14 cellular contexts compared by ENCODE assay signal in genomic region chr2:54772110-54772509, GRCh38. TPM values are rescaled to one million over a fixed set of nuclear protein-coding genes. Genes with fewer than 3 reads are reported as not detected.
A peak's percentile ranks its signal among the peaks of the same experiment; 100 is the strongest.
DNase-seq lines count a peak whose midpoint lies in the region; ATAC-seq and TF ChIP-seq lines count a peak whose summit lies in the region.
"Had no signal": no experiment of that assay in that cellular context is flagged by ENCODE, and none has a peak within 500 bp of the region (broad histone marks: within the 10 kb centered on the region; RNA-seq: fewer than 3 reads in every experiment).

No MANE protein-coding gene starts in this region.

- intact Hi-C loops in left lung (cut with DNase I), result no loop called here

- TF ChIP-seq EP300 in tibial nerve (IDR thresholded peaks at IDR 0.05), result no peak

- TF ChIP-seq CTCF in cardiac fibroblast (IDR thresholded peaks at IDR 0.05; ENCODE audit: low read depth, low read length), result no peak
- TF ChIP-seq CTCF in left lung (IDR thresholded peaks at IDR 0.05), result no peak
- TF ChIP-seq CTCF in tibial nerve (IDR thresholded peaks at IDR 0.05), result no peak

- no peaks in the 10 kb centered on the region for H3K36me3 ChIP-seq in left lung
- no peaks in the 10 kb centered on the region for H3K36me3 ChIP-seq in tibial nerve

- H3K27me3 ChIP-seq in left lung (no peaks in the 10 kb centered on the region), tibial nerve (no peaks in the 10 kb centered on the region)

- H3K9me3 ChIP-seq in left lung, result peaks cover 0 to 19% of the 10 kb centered on the region in 2 donors
- peaks cover 0 to 17% (median 3%) of the 10 kb centered on the region in 4 donors for H3K9me3 ChIP-seq in tibial nerve

- no peak for TF ChIP-seq POLR2A in tibial nerve (IDR thresholded peaks at IDR 0.05)

- WGBS in tibial nerve, 2 donors, result 85 to 86% methylated on average over 3 of the region's 3 CpGs

- H3K27ac ChIP-seq in left lung (no peak overlapping the region), tibial nerve (no peak overlapping the region)
- H3K27ac ChIP-seq: KMS-11, psoas muscle had no signal

- H3K4me1 ChIP-seq in left lung, result no peaks in the 10 kb centered on the region
- no peaks in the 10 kb centered on the region for H3K4me1 ChIP-seq in tibial nerve
- H3K4me1 ChIP-seq: psoas muscle had no signal

- peak; percentile 68 for ATAC-seq in left lung
- ATAC-seq: psoas muscle had no signal

- DNase-seq in DMS53 treated with DMSO at 0.1 percent for 48 hours (lab: John Stamatoyannopoulos, UW; ENCODE audit: unreplicated experiment) (peak; percentile 15), NCI-H226 (peak; percentile 57), cardiac fibroblast (ENCODE audit: low read depth in 2 of 2) (peak; percentile 57 to 80), left lung (no peak), tibial nerve (ENCODE audit: low spot score in 2 of 2) (no peak), putamen (ENCODE audit: low spot score) (no peak), medulla oblongata (ENCODE audit: extremely low spot score) (no peak)
- DNase-seq in activated naive CD4-positive, alpha-beta T cell (lab: John Stamatoyannopoulos, UW), result no peak
- DNase-seq: activated CD4-positive, alpha-beta T cell treated with anti-CD3 and anti-CD28 coated beads, Interleukin-2, amount 50 U/mL, for 1 hour; C1 segment of cervical spinal cord; GF-D8; NCI-H2107; psoas muscle had no signal

- no peak overlapping the region for H3K4me3 ChIP-seq in cardiac fibroblast (replicated peaks in 1 of 2; ENCODE audit: low read depth in 2 of 2, low read length in 2 of 2)
- H3K4me3 ChIP-seq in left lung, result no peak overlapping the region
- H3K4me3 ChIP-seq in tibial nerve, result no peak overlapping the region
- H3K4me3 ChIP-seq: psoas muscle had no signal

RNA-seq across cellular contexts. Expression of gene EML6, which starts 48.6 kb away (rescaled TPM):
- total RNA-seq in left lung, result 1 to 10 TPM in 1 of 2 donors, under 1 TPM in 1; 0.73 to 1.3 TPM
- total RNA-seq in tibial nerve, result 10 to 100 TPM in 1 of 4 donors, under 1 TPM in 3; 0.60 to 18.0 (median 0.93) TPM

Comparison
In these comparisons a context has a peak if more than half of its experiments do, and no peak if none do; other contexts are left out.
1. DNase-seq: peak in DMS53 treated with DMSO at 0.1 percent for 48 hours (single experiment), NCI-H226 (single experiment) and cardiac fibroblast (2 of 2); none in left lung (0 of 2), tibial nerve (0 of 2), putamen (single experiment), medulla oblongata (single experiment) and activated naive CD4-positive, alpha-beta T cell (0 of 4).